ENCODE assay signal across 1 cellular context in the genomic region with DNA sequence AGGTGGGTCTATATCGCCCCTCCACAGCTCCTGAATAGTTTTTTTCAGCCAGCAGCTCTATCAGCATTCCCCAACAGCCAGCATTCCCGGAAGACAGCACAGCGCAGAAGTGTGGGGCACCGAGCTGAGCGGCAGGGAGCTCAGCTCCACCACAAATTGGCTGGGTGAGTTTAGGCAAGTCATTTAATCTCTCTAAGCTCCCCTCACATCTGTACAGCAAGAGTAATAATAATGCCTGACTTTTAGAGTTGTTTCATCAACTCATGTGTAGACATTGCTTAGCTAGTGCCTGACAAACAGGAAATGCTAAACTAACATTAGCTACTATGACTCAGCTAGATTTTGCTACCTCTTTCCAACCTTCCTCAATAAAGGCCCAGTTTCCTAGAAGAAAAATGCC.
TF ChIP-seq lines count a peak whose summit lies in the region.

No MANE protein-coding gene starts in this region.

TF ChIP-seq in H1, 55 proteins besides CTCF, POLR2A, EP300 and RAD21 (continued from another document):
- TF ChIP-seq GTF2F1 (IDR thresholded peaks at IDR 0.05; ENCODE audit: borderline replicate concordance, low read depth, low read length): no peak
